Comparison of ENCODE assay signal across 8 cellular contexts in genomic region chr13:98447881-98448641, GRCh38.
DNase-seq lines count a peak whose midpoint lies in the region; ATAC-seq and TF ChIP-seq lines count a peak whose summit lies in the region.

No MANE protein-coding gene starts in this region.

- H3K27ac ChIP-seq in upper lobe of right lung, result no peak overlapping the region

- H3K9me3 ChIP-seq in upper lobe of right lung, result no peaks in the 10 kb centered on the region

- peaks cover 5% of the 10 kb centered on the region for H3K4me1 ChIP-seq in upper lobe of right lung

- no peaks in the 10 kb centered on the region for H3K9me3 Mint-ChIP-seq in activated naive CD4-positive, alpha-beta T cell treated with anti-CD3 and anti-CD28 coated beads, Interleukin-2, amount 10 ng/mL, durations not matched to agents 7 days and 5 days
- no peaks in the 10 kb centered on the region for H3K9me3 Mint-ChIP-seq in natural killer cell

- CTCF ChIA-PET in activated naive CD4-positive, alpha-beta T cell treated with anti-CD3 and anti-CD28 coated beads, Interleukin-2, amount 10 ng/mL, durations not matched to agents 7 days and 5 days (lab: Charles Lee), result interaction anchor here (0.7 to 5.4 kb wide), 5 partner anchors 18 to 240 kb away, joined by 3 to 142 read pairs (median 4); no protein-coding TSS in a partner anchor

- no peaks in the 10 kb centered on the region for H3K27me3 ChIP-seq in upper lobe of right lung

- H3K4me1 Mint-ChIP-seq in activated naive CD4-positive, alpha-beta T cell treated with anti-CD3 and anti-CD28 coated beads, Interleukin-2, amount 10 ng/mL, durations not matched to agents 7 days and 5 days, result peaks cover 38% of the 10 kb centered on the region
- peaks cover 15 to 22% of the 10 kb centered on the region in 2 donors for H3K4me1 Mint-ChIP-seq in natural killer cell

- DNase-seq in COLO668 (lab: John Stamatoyannopoulos, UW; ENCODE audit: unreplicated experiment) (peak; percentile 50), HuH-7 (ENCODE audit: low spot score) (peak; percentile 19), hippocampal formation (lab: John Stamatoyannopoulos, UW) (peak; percentile 63), upper lobe of right lung (peak; percentile 63), natural killer cell (no peak)
- no peak for DNase-seq in activated naive CD4-positive, alpha-beta T cell treated with anti-CD3 and anti-CD28 coated beads, Interleukin-2, amount 10 ng/mL, durations not matched to agents 7 days and 5 days

- peak overlapping the region; percentile 45 for H3K27ac Mint-ChIP-seq in activated naive CD4-positive, alpha-beta T cell treated with anti-CD3 and anti-CD28 coated beads, Interleukin-2, amount 10 ng/mL, durations not matched to agents 7 days and 5 days
- H3K27ac Mint-ChIP-seq in natural killer cell, result peak overlapping the region in 1 of 2 donors; percentile 55

- H3K27me3 Mint-ChIP-seq in activated naive CD4-positive, alpha-beta T cell treated with anti-CD3 and anti-CD28 coated beads, Interleukin-2, amount 10 ng/mL, durations not matched to agents 7 days and 5 days, result no peaks in the 10 kb centered on the region
- H3K27me3 Mint-ChIP-seq in natural killer cell (ENCODE audit: low read depth in 2 of 2), result no peaks in the 10 kb centered on the region

- H3K4me3 Mint-ChIP-seq in activated naive CD4-positive, alpha-beta T cell treated with anti-CD3 and anti-CD28 coated beads, Interleukin-2, amount 10 ng/mL, durations not matched to agents 7 days and 5 days, result no peak overlapping the region
- H3K4me3 Mint-ChIP-seq in natural killer cell, result no peak overlapping the region

- intact Hi-C loops in upper lobe of right lung (cut with DNase I), result no loop called here
- intact Hi-C loops in natural killer cell (cut with micrococcal nuclease), result no loop called here

- TF ChIP-seq CTCF in upper lobe of right lung (IDR thresholded peaks at IDR 0.05) (peak; percentile 45), natural killer cell (IDR thresholded peaks at IDR 0.05) (no peak)

- peaks cover 31% of the 10 kb centered on the region for H3K36me3 Mint-ChIP-seq in activated naive CD4-positive, alpha-beta T cell treated with anti-CD3 and anti-CD28 coated beads, Interleukin-2, amount 10 ng/mL, durations not matched to agents 7 days and 5 days
- no peaks in the 10 kb centered on the region for H3K36me3 Mint-ChIP-seq in natural killer cell

- ATAC-seq in upper lobe of right lung, result no peak
- ATAC-seq in GM21447 (IDR thresholded peaks at IDR 0.05; ENCODE audit: unreplicated experiment), result no peak
- ATAC-seq in natural killer cell, result no peak
- no peak for ATAC-seq in GM18861 (IDR thresholded peaks at IDR 0.05; ENCODE audit: unreplicated experiment)

- peaks cover 52% of the 10 kb centered on the region for H3K36me3 ChIP-seq in upper lobe of right lung

- no peak overlapping the region for H3K4me3 ChIP-seq in upper lobe of right lung

Comparison
In these comparisons a context has a peak if more than half of its experiments do, and no peak if none do; other contexts are left out.
1. DNase-seq: peak in COLO668 (single experiment), HuH-7 (single experiment), hippocampal formation (2 of 2) and upper lobe of right lung (single experiment); none in activated naive CD4-positive, alpha-beta T cell treated with anti-CD3 and anti-CD28 coated beads, Interleukin-2, amount 10 ng/mL, durations not matched to agents 7 days and 5 days (single experiment) and natural killer cell (single experiment).